26 cellular contexts compared by ENCODE assay signal in genomic region chr16:14514967-14515366, GRCh38.
DNase-seq lines count a peak whose midpoint lies in the region; ATAC-seq, FAIRE-seq and TF ChIP-seq lines count a peak whose summit lies in the region.
"Had no signal": no experiment of that assay in that cellular context is flagged by ENCODE, and none has a peak within 500 bp of the region (broad histone marks: within the 10 kb centered on the region; RNA-seq: fewer than 3 reads in every experiment).

No MANE protein-coding gene starts in this region.

- H3K27me3 Mint-ChIP-seq in WTC11 (ENCODE audit: low read depth) (no peaks in the 10 kb centered on the region), type B pancreatic cell (no peaks in the 10 kb centered on the region)
- H3K27me3 Mint-ChIP-seq: CD4-positive, alpha-beta memory T cell; CD4-positive, CD25-positive, alpha-beta regulatory T cell; CD8-positive, alpha-beta memory T cell had no signal

- no peak overlapping the region for H3K9ac ChIP-seq in HepG2 (ENCODE audit: insufficient read depth, low read depth, low read length)
- H3K9ac ChIP-seq: BLaER1 had no signal

- no peak overlapping the region for H3K27ac ChIP-seq in HepG2 (ENCODE audit: extremely low read length, insufficient read depth, low read length)
- H3K27ac ChIP-seq in right lobe of liver, result no peak overlapping the region
- H3K27ac ChIP-seq: 22Rv1, BLaER1 had no signal

- H3K4me1 ChIP-seq in HepG2 (ENCODE audit: insufficient read depth, low read length), result peaks cover 29% of the 10 kb centered on the region
- H3K4me1 ChIP-seq in right lobe of liver, result peaks cover 0 to 17% (median 7%) of the 10 kb centered on the region in 4 donors
- H3K4me1 ChIP-seq: BE2C, BLaER1 had no signal

- H3K4me1 Mint-ChIP-seq in WTC11 (peaks cover 24% of the 10 kb centered on the region), type B pancreatic cell (ENCODE audit: unreplicated experiment) (no peaks in the 10 kb centered on the region)

- no peak overlapping the region for H3K4me2 ChIP-seq in HepG2 (ENCODE audit: low read depth, low read length)
- H3K4me2 ChIP-seq: BLaER1 had no signal

- H3K9me3 ChIP-seq in HepG2 (ENCODE audit: low read length), result no peaks in the 10 kb centered on the region
- no peaks in the 10 kb centered on the region for H3K9me3 ChIP-seq in right lobe of liver
- H3K9me3 ChIP-seq: BE2C, BLaER1 had no signal

- no peak for ATAC-seq in HepG2
- no peak for ATAC-seq in right lobe of liver
- ATAC-seq in WTC11, result no peak
- ATAC-seq: GM12878 had no signal

- DNase-seq in HepG2 (ENCODE audit: low spot score) (no peak), right lobe of liver (no peak), WTC11 (ENCODE audit: low spot score) (no peak), type B pancreatic cell (ENCODE audit: extremely low spot score, unreplicated experiment) (no peak), NCI-H1436 treated with DMSO at 0.1 percent for 48 hours (lab: John Stamatoyannopoulos, UW) (no peak), NCI-H226 (no peak)
- DNase-seq: ACHN; BE2C; C1 segment of cervical spinal cord; CD4-positive, alpha-beta memory T cell; CD4-positive, CD25-positive, alpha-beta regulatory T cell; CD8-positive, alpha-beta memory T cell; COR-L47; DMS 273 treated with DMSO at 0.1 percent for 48 hours; DMS153; DMS53; DMS79; DND-41; EL; GDM1 had no signal

- CTCF ChIA-PET in HepG2 (lab: Yijun Ruan, JAX; ENCODE audit: low intra/inter-chr PET ratio, low total read pairs), result no interaction called here
- CTCF ChIA-PET in WTC11 (lab: Charles Lee), result no interaction called here

- TF ChIP-seq EP300 in HepG2 (IDR thresholded peaks at IDR 0.05; ENCODE audit: low read depth in 2 of 2, low read length in 2 of 2) (no peak), HepG2 (CRISPR knock-in tag; IDR thresholded peaks at IDR 0.05; ENCODE audit: borderline replicate concordance) (no peak)

- H4K20me1 ChIP-seq in HepG2 (ENCODE audit: insufficient read depth, low read length), result no peaks in the 10 kb centered on the region

- no peak overlapping the region for H3K4me3 ChIP-seq in HepG2 (replicated peaks in 1 of 3; ENCODE audit: insufficient read depth in 1 of 3, low read depth in 2 of 3, low read length in 3 of 3)
- no peak overlapping the region for H3K4me3 ChIP-seq in right lobe of liver
- H3K4me3 ChIP-seq: BLaER1, GM12878 had no signal

- H3K27ac Mint-ChIP-seq in WTC11 (no peak overlapping the region), type B pancreatic cell (peak overlapping the region; percentile 39)
- H3K27ac Mint-ChIP-seq: CD4-positive, alpha-beta memory T cell; CD4-positive, CD25-positive, alpha-beta regulatory T cell; CD8-positive, alpha-beta memory T cell had no signal

- TF ChIP-seq POLR2A in HepG2 (IDR thresholded peaks at IDR 0.05; ENCODE audit: insufficient read depth in 1 of 2, low read depth in 2 of 2, low read length in 2 of 2) (no peak), right lobe of liver (IDR thresholded peaks at IDR 0.05) (no peak)

- POLR2A ChIA-PET in HepG2 (lab: Yijun Ruan, JAX), result interaction anchor here (1.1 kb wide), 1 partner anchor 109 kb away, joined by 5 read pairs; no protein-coding TSS in a partner anchor
- POLR2A ChIA-PET in WTC11 (lab: Charles Lee), result interaction anchor here (0.6 kb wide), 1 partner anchor 164 kb away, joined by 3 read pairs; no protein-coding TSS in a partner anchor

- intact Hi-C loops in HepG2 (cut with micrococcal nuclease; ENCODE audit: unreplicated experiment), result no loop called here
- intact Hi-C loops in right lobe of liver (cut with DNase I), result no loop called here

- FAIRE-seq in HepG2 (lab: Jason Lieb, UNC), result no peak
- FAIRE-seq: GM12878, GM12892, GM18507 had no signal

- H3K4me3 Mint-ChIP-seq in WTC11, result no peak overlapping the region
- H3K4me3 Mint-ChIP-seq in type B pancreatic cell, result no peak overlapping the region
- H3K4me3 Mint-ChIP-seq: CD14-positive monocyte; CD4-positive, alpha-beta memory T cell; CD8-positive, alpha-beta memory T cell had no signal

- H3K9me3 Mint-ChIP-seq in WTC11 (no peaks in the 10 kb centered on the region), type B pancreatic cell (no peaks in the 10 kb centered on the region)
- H3K9me3 Mint-ChIP-seq: CD14-positive monocyte; CD4-positive, alpha-beta memory T cell; CD4-positive, CD25-positive, alpha-beta regulatory T cell; CD8-positive, alpha-beta memory T cell had no signal

- no peak for TF ChIP-seq RAD21 in HepG2 (CRISPR knock-in tag; IDR thresholded peaks at IDR 0.05)

- no peak overlapping the region for H2AFZ ChIP-seq in HepG2 (ENCODE audit: low read length)

- H3K27me3 ChIP-seq in HepG2 (ENCODE audit: control insufficient read depth in 1 of 2, insufficient read depth in 2 of 2, low read length in 2 of 2) (no peaks in the 10 kb centered on the region), right lobe of liver (no peaks in the 10 kb centered on the region)
- H3K27me3 ChIP-seq: BE2C, BLaER1 had no signal

- WGBS in HepG2 (ENCODE audit: low lambda C conversion rate), result 98% methylated on average over 3 of the region's 3 CpGs
- WGBS in right lobe of liver (ENCODE audit: insufficient coverage, low coverage, low lambda C conversion rate, missing lambda C conversion rate), result 95% methylated on average over 3 of the region's 3 CpGs

- no peaks in the 10 kb centered on the region for H3K36me3 Mint-ChIP-seq in WTC11
- H3K36me3 Mint-ChIP-seq in type B pancreatic cell, result no peaks in the 10 kb centered on the region

- peaks cover 0 to 1% of the 10 kb centered on the region in 2 experiments; a peak in 1 of 5 replicates for H3K36me3 ChIP-seq in HepG2 (replicated peaks in 1 of 2; ENCODE audit: control insufficient read depth in 1 of 2, insufficient read depth in 2 of 2, low read length in 2 of 2)
- no peaks in the 10 kb centered on the region for H3K36me3 ChIP-seq in right lobe of liver
- H3K36me3 ChIP-seq: BE2C had no signal

- no TSS peak for BruUV-seq in HepG2 (replicated peaks; lab: Mats Ljungman, UMichigan)

- TF ChIP-seq CTCF in HepG2 (CRISPR knock-in tag; IDR thresholded peaks at IDR 0.05), result no peak
- TF ChIP-seq CTCF in right lobe of liver (IDR thresholded peaks at IDR 0.05), result no peak
- TF ChIP-seq CTCF in WTC11 (IDR thresholded peaks at IDR 0.05), result no peak
- TF ChIP-seq CTCF in type B pancreatic cell (conservative IDR thresholded peaks at IDR 0.05), result no peak

- H3K79me2 ChIP-seq in HepG2 (ENCODE audit: insufficient read depth, low read length), result no peaks in the 10 kb centered on the region

- in situ Hi-C loops in HepG2 (cut with HindIII; ENCODE audit: extremely low pct_ligation_motif_present, low pct_unique_long_range_greater_than_20kb), result no loop called here

TF ChIP-seq in HepG2, 621 proteins besides CTCF, POLR2A, EP300 and RAD21:
- no peak for TF ChIP-seq CBX1 (IDR thresholded peaks at IDR 0.05; ENCODE audit: low read depth)
- peak; percentile 95 for TF ChIP-seq ZNF121 (CRISPR knock-in tag; IDR thresholded peaks at IDR 0.05)

TF ChIP-seq in WTC11, 78 proteins besides CTCF, POLR2A, EP300 and RAD21:
- peak; percentile 73; the same call in 1 of the 2 replicates for TF ChIP-seq ZNF121 (CRISPR knock-in tag; IDR thresholded peaks at IDR 0.05)
- TF ChIP-seq, protein P1, sequence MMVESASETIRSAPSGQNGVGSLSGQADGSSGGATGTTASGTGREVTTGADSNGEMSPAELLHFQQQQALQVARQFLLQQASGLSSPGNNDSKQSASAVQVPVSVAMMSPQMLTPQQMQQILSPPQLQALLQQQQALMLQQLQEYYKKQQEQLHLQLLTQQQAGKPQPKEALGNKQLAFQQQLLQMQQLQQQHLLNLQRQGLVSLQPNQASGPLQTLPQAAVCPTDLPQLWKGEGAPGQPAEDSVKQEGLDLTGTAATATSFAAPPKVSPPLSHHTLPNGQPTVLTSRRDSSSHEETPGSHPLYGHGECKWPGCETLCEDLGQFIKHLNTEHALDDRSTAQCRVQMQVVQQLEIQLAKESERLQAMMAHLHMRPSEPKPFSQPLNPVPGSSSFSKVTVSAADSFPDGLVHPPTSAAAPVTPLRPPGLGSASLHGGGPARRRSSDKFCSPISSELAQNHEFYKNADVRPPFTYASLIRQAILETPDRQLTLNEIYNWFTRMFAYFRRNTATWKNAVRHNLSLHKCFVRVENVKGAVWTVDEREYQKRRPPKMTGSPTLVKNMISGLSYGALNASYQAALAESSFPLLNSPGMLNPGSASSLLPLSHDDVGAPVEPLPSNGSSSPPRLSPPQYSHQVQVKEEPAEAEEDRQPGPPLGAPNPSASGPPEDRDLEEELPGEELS (CRISPR knock-in tag; IDR thresholded peaks at IDR 0.05), result no peak

Comparison
In these comparisons a context has a peak if more than half of its experiments do, and no peak if none do; other contexts are left out.
1. Of the 50 proteins assayed by ChIP-seq in both HepG2 and WTC11: peak only in HepG2: none; only in WTC11: none; in both: ZNF121; in neither: 49.